1 cellular context compared by ENCODE assay signal in the genomic region with DNA sequence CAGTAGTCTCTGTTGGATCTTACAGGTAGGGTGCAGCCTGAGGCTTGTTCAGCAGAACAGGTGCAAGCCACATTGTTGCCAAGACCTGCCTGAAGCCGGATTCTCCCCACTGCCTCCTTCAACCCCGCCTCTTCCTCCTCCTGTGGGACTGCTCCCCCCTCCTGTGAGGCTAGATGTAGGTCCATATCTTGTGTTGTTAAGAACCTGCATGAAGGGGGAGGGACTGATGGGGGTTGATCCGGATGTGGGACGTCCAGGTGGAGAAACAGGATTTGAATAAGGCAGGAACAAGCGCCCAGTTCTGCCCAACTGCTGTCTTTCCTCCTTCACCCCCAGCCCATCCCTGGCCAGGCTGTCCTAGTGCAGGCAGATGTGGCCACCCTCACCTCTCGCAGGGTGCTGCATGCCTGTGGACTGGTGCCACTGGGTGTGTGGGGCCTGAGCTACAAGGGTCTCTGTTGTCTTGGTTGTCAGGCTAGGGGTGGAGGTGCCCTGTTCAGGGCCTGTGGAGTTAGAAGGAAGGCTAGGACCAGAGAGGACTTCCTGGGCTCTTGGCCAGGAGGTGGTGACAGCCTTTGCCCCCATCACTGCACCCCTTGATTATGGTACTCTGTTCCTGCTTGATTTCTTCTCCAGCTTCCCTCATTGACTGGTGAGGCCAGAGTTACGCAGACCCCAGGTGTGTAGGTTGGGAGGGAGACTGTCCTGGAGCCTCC.
TF ChIP-seq lines count a peak whose summit lies in the region.

No MANE protein-coding gene starts in this region.

TF ChIP-seq in A549, 52 proteins besides CTCF, POLR2A, EP300 and RAD21 (continued from another document):
- TF ChIP-seq, protein P1, sequence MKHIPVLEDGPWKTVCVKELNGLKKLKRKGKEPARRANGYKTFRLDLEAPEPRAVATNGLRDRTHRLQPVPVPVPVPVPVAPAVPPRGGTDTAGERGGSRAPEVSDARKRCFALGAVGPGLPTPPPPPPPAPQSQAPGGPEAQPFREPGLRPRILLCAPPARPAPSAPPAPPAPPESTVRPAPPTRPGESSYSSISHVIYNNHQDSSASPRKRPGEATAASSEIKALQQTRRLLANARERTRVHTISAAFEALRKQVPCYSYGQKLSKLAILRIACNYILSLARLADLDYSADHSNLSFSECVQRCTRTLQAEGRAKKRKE (CRISPR knock-in tag; IDR thresholded peaks at IDR 0.05; ENCODE audit: low read depth), result no peak
- TF ChIP-seq, protein P2, sequence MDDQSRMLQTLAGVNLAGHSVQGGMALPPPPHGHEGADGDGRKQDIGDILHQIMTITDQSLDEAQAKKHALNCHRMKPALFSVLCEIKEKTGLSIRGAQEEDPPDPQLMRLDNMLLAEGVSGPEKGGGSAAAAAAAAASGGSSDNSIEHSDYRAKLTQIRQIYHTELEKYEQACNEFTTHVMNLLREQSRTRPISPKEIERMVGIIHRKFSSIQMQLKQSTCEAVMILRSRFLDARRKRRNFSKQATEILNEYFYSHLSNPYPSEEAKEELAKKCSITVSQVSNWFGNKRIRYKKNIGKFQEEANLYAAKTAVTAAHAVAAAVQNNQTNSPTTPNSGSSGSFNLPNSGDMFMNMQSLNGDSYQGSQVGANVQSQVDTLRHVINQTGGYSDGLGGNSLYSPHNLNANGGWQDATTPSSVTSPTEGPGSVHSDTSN (IDR thresholded peaks at IDR 0.05), result no peak
- no peak for TF ChIP-seq NR3C1 (IDR thresholded peaks at IDR 0.05)
- no peak for TF ChIP-seq SREBF2 (IDR thresholded peaks at IDR 0.05)
- TF ChIP-seq CHD4 (IDR thresholded peaks at IDR 0.05; ENCODE audit: borderline replicate concordance), result no peak
- TF ChIP-seq POLR2AphosphoS2 (conservative IDR thresholded peaks at IDR 0.05; ENCODE audit: low read length), result peak; percentile 28; the same call in 1 of the 2 replicates
- TF ChIP-seq, protein P3, sequence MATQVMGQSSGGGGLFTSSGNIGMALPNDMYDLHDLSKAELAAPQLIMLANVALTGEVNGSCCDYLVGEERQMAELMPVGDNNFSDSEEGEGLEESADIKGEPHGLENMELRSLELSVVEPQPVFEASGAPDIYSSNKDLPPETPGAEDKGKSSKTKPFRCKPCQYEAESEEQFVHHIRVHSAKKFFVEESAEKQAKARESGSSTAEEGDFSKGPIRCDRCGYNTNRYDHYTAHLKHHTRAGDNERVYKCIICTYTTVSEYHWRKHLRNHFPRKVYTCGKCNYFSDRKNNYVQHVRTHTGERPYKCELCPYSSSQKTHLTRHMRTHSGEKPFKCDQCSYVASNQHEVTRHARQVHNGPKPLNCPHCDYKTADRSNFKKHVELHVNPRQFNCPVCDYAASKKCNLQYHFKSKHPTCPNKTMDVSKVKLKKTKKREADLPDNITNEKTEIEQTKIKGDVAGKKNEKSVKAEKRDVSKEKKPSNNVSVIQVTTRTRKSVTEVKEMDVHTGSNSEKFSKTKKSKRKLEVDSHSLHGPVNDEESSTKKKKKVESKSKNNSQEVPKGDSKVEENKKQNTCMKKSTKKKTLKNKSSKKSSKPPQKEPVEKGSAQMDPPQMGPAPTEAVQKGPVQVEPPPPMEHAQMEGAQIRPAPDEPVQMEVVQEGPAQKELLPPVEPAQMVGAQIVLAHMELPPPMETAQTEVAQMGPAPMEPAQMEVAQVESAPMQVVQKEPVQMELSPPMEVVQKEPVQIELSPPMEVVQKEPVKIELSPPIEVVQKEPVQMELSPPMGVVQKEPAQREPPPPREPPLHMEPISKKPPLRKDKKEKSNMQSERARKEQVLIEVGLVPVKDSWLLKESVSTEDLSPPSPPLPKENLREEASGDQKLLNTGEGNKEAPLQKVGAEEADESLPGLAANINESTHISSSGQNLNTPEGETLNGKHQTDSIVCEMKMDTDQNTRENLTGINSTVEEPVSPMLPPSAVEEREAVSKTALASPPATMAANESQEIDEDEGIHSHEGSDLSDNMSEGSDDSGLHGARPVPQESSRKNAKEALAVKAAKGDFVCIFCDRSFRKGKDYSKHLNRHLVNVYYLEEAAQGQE (IDR thresholded peaks at IDR 0.05), result no peak
- TF ChIP-seq CEBPB (IDR thresholded peaks at IDR 0.05), result no peak
- peak; percentile 95; the same call in 1 of the 2 replicates for TF ChIP-seq TP53 (CRISPR knock-in tag; IDR thresholded peaks at IDR 0.05)
- peak; percentile 90 for TF ChIP-seq FOSB (CRISPR knock-in tag; IDR thresholded peaks at IDR 0.05)
- TF ChIP-seq CBX8 (IDR thresholded peaks at IDR 0.05), result no peak
- TF ChIP-seq, protein P4, sequence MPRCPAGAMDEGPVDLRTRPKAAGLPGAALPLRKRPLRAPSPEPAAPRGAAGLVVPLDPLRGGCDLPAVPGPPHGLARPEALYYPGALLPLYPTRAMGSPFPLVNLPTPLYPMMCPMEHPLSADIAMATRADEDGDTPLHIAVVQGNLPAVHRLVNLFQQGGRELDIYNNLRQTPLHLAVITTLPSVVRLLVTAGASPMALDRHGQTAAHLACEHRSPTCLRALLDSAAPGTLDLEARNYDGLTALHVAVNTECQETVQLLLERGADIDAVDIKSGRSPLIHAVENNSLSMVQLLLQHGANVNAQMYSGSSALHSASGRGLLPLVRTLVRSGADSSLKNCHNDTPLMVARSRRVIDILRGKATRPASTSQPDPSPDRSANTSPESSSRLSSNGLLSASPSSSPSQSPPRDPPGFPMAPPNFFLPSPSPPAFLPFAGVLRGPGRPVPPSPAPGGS (IDR thresholded peaks at IDR 0.05), result no peak
- TF ChIP-seq ESRRA (IDR thresholded peaks at IDR 0.05; ENCODE audit: borderline replicate concordance, low read length), result no peak
- TF ChIP-seq, protein P5, sequence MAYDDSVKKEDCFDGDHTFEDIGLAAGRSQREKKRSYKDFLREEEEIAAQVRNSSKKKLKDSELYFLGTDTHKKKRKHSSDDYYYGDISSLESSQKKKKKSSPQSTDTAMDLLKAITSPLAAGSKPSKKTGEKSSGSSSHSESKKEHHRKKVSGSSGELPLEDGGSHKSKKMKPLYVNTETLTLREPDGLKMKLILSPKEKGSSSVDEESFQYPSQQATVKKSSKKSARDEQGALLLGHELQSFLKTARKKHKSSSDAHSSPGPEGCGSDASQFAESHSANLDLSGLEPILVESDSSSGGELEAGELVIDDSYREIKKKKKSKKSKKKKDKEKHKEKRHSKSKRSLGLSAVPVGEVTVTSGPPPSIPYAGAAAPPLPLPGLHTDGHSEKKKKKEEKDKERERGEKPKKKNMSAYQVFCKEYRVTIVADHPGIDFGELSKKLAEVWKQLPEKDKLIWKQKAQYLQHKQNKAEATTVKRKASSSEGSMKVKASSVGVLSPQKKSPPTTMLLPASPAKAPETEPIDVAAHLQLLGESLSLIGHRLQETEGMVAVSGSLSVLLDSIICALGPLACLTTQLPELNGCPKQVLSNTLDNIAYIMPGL (CRISPR knock-in tag; IDR thresholded peaks at IDR 0.05; ENCODE audit: borderline replicate concordance), result 0 out of 2 replicates have a peak, but pooled peaks have one; percentile 13
- TF ChIP-seq HOXB5 (CRISPR knock-in tag; IDR thresholded peaks at IDR 0.05), result peak; percentile 25; the same call in 1 of the 2 replicates
- TF ChIP-seq RARB (CRISPR knock-in tag; IDR thresholded peaks at IDR 0.05), result peak; percentile 23; the same call in 1 of the 2 replicates
- no peak for TF ChIP-seq ZFP36 (IDR thresholded peaks at IDR 0.05; ENCODE audit: borderline replicate concordance, partially characterized antibody)
- no peak for TF ChIP-seq CHD2 (IDR thresholded peaks at IDR 0.05; ENCODE audit: low read length, partially characterized antibody)
- 0 out of 2 replicates have a peak, but pooled peaks have one; percentile 8 for TF ChIP-seq HEYL (CRISPR knock-in tag; IDR thresholded peaks at IDR 0.05)
- TF ChIP-seq HOXB13 (CRISPR knock-in tag; IDR thresholded peaks at IDR 0.05; ENCODE audit: low read depth), result peak; percentile 51; the same call in 1 of the 2 replicates
- TF ChIP-seq CBX2 (IDR thresholded peaks at IDR 0.05; ENCODE audit: borderline replicate concordance, low read depth), result no peak
- 0 out of 2 replicates have a peak, but pooled peaks have one; percentile 25 for TF ChIP-seq RFX5 (IDR thresholded peaks at IDR 0.05)
- peak; percentile 96; the same call in 1 of the 2 replicates for TF ChIP-seq HOXA7 (CRISPR knock-in tag; IDR thresholded peaks at IDR 0.05)
- TF ChIP-seq ZSCAN20 (CRISPR knock-in tag; IDR thresholded peaks at IDR 0.05), result no peak; the same call in none of the 2 replicates
- TF ChIP-seq, protein P6, sequence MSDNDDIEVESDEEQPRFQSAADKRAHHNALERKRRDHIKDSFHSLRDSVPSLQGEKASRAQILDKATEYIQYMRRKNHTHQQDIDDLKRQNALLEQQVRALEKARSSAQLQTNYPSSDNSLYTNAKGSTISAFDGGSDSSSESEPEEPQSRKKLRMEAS (IDR thresholded peaks at IDR 0.05), result no peak
- TF ChIP-seq KDM1A (IDR thresholded peaks at IDR 0.05; ENCODE audit: low read depth), result no peak
- no peak for TF ChIP-seq JUNB (IDR thresholded peaks at IDR 0.05)
- TF ChIP-seq, protein P7, sequence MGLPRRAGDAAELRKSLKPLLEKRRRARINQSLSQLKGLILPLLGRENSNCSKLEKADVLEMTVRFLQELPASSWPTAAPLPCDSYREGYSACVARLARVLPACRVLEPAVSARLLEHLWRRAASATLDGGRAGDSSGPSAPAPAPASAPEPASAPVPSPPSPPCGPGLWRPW (IDR thresholded peaks at IDR 0.05), result no peak
- peak; percentile 94 for TF ChIP-seq TFCP2L1 (CRISPR knock-in tag; IDR thresholded peaks at IDR 0.05)
